Comparison of ENCODE assay signal across 12 cellular contexts in genomic region chr18:7950380-7951143, GRCh38.
DNase-seq lines count a peak whose midpoint lies in the region; ATAC-seq and TF ChIP-seq lines count a peak whose summit lies in the region.
"Had no signal": no experiment of that assay in that cellular context is flagged by ENCODE, and none has a peak within 500 bp of the region (broad histone marks: within the 10 kb centered on the region; RNA-seq: fewer than 3 reads in every experiment).

No MANE protein-coding gene starts in this region.

- H3K27ac ChIP-seq in breast epithelium (no peak overlapping the region), stomach (peak overlapping the region in 3 of 5 donors; percentile 24 to 36 (median 30)), transverse colon (peak overlapping the region in 1 of 4 donors; percentile 33)
- H3K27ac ChIP-seq: skin epidermis had no signal

- POLR2A ChIA-PET in MCF 10A (lab: Yijun Ruan, JAX): interaction anchor here (0.5 to 1.4 kb wide), 4 partner anchors 24 to 161 kb away, joined by 3 to 6 read pairs (median 4); no protein-coding TSS in a partner anchor

- 82 to 89% (median 87%) methylated on average over 6 of the region's 6 CpGs for WGBS in stomach, 5 donors
- WGBS in transverse colon (ENCODE audit: low coverage in 1 of 2), 2 donors: 70 to 100% methylated on average over 4 to 6 of the region's 6 CpGs

- peaks cover 5% of the 10 kb centered on the region for H3K36me3 Mint-ChIP-seq in MCF 10A (ENCODE audit: insufficient read depth, unreplicated experiment)
- H3K36me3 Mint-ChIP-seq: activated naive CD4-positive, alpha-beta T cell treated with anti-CD3 and anti-CD28 coated beads, Interleukin-2, amount 50 U/mL, for 24 hours; CD4-positive, CD25-positive, alpha-beta regulatory T cell had no signal

- no peaks in the 10 kb centered on the region for H3K9me3 Mint-ChIP-seq in MCF 10A (ENCODE audit: unreplicated experiment)
- H3K9me3 Mint-ChIP-seq: activated naive CD4-positive, alpha-beta T cell treated with anti-CD3 and anti-CD28 coated beads, Interleukin-2, amount 50 U/mL, for 24 hours had no signal

- TF ChIP-seq EP300 in stomach (IDR thresholded peaks at IDR 0.05) (no peak), transverse colon (IDR thresholded peaks at IDR 0.05; ENCODE audit: low read depth) (no peak)

- TF ChIP-seq POLR2A in breast epithelium (IDR thresholded peaks at IDR 0.05): no peak
- TF ChIP-seq POLR2A in stomach (IDR thresholded peaks at IDR 0.05): no peak
- no peak for TF ChIP-seq POLR2A in transverse colon (IDR thresholded peaks at IDR 0.05)

- no peaks in the 10 kb centered on the region for H3K27me3 Mint-ChIP-seq in MCF 10A (ENCODE audit: insufficient read depth, unreplicated experiment)
- H3K27me3 Mint-ChIP-seq: activated naive CD4-positive, alpha-beta T cell treated with anti-CD3 and anti-CD28 coated beads, Interleukin-2, amount 50 U/mL, for 24 hours; CD4-positive, CD25-positive, alpha-beta regulatory T cell had no signal

- TF ChIP-seq CTCF in MCF 10A (IDR thresholded peaks at IDR 0.05; ENCODE audit: unreplicated experiment): no peak
- no peak for TF ChIP-seq CTCF in breast epithelium (IDR thresholded peaks at IDR 0.05)
- no peak for TF ChIP-seq CTCF in fibroblast of pulmonary artery (IDR thresholded peaks at IDR 0.05; ENCODE audit: low read length, missing control alignments)
- no peak for TF ChIP-seq CTCF in stomach (IDR thresholded peaks at IDR 0.05)
- TF ChIP-seq CTCF in transverse colon (IDR thresholded peaks at IDR 0.05): no peak

- peak; percentile 92 for DNase-seq in MCF 10A (ENCODE audit: unreplicated experiment)
- DNase-seq in breast epithelium (ENCODE audit: low spot score in 2 of 2): no peak
- peak; percentile 91 for DNase-seq in SW480 (ENCODE audit: low spot score)
- peak; percentile 53 for DNase-seq in fibroblast of pulmonary artery (ENCODE audit: low read depth)
- peak; percentile 45 for DNase-seq in stomach
- DNase-seq in transverse colon: no peak
- DNase-seq: foreskin melanocyte had no signal

- BruUV-seq in MCF 10A (replicated peaks; lab: Mats Ljungman, UMichigan): TSS peak; percentile 90

- in situ Hi-C loops in transverse colon (cut with MboI; ENCODE audit: low pct_ligation_motif_present in 1 of 4, low pct_unique_long_range_greater_than_20kb in 1 of 4, low sequenced_read_pairs in 3 of 4): no loop called here

- H3K27me3 ChIP-seq in breast epithelium (no peaks in the 10 kb centered on the region), stomach (no peaks in the 10 kb centered on the region), transverse colon (no peaks in the 10 kb centered on the region)

- CTCF ChIA-PET in MCF 10A (lab: Yijun Ruan, JAX): interaction anchor here (0.7 to 1.2 kb wide), 4 partner anchors 37 to 375 kb away, joined by 3 to 4 read pairs (median 3); no protein-coding TSS in a partner anchor

- H3K9me3 ChIP-seq in breast epithelium (no peaks in the 10 kb centered on the region), stomach (no peaks in the 10 kb centered on the region), transverse colon (no peaks in the 10 kb centered on the region)

- peak overlapping the region; percentile 14 for H3K4me3 Mint-ChIP-seq in MCF 10A (ENCODE audit: unreplicated experiment)
- H3K4me3 Mint-ChIP-seq: activated naive CD4-positive, alpha-beta T cell treated with anti-CD3 and anti-CD28 coated beads, Interleukin-2, amount 50 U/mL, for 24 hours; CD4-positive, CD25-positive, alpha-beta regulatory T cell had no signal

- no peak for ATAC-seq in GM21825 (IDR thresholded peaks at IDR 0.05; ENCODE audit: unreplicated experiment)
- ATAC-seq in HG03045 (IDR thresholded peaks at IDR 0.05; ENCODE audit: unreplicated experiment): no peak

- H3K36me3 ChIP-seq in breast epithelium: no peaks in the 10 kb centered on the region
- H3K36me3 ChIP-seq in stomach: peaks cover 0 to 14% (median 8%) of the 10 kb centered on the region in 4 donors
- no peaks in the 10 kb centered on the region for H3K36me3 ChIP-seq in transverse colon

- peak overlapping the region; percentile 91 for H3K27ac Mint-ChIP-seq in MCF 10A (ENCODE audit: low read depth, unreplicated experiment)
- H3K27ac Mint-ChIP-seq: activated naive CD4-positive, alpha-beta T cell treated with anti-CD3 and anti-CD28 coated beads, Interleukin-2, amount 50 U/mL, for 24 hours had no signal

- intact Hi-C loops in MCF 10A (cut with micrococcal nuclease): loop anchor here (1.0 kb wide), 1 partner anchor 160 kb away; no protein-coding TSS in a partner anchor
- intact Hi-C loops in breast epithelium (cut with DNase I; ENCODE audit: low total_unique reads): no loop called here
- intact Hi-C loops in stomach (cut with DNase I; ENCODE audit: low total_unique reads): no loop called here
- intact Hi-C loops in transverse colon (cut with DNase I; ENCODE audit: low total_unique reads): no loop called here

- no peaks in the 10 kb centered on the region for H3K4me1 ChIP-seq in breast epithelium
- H3K4me1 ChIP-seq in stomach: peaks cover 8 to 35% (median 22%) of the 10 kb centered on the region in 4 donors
- H3K4me1 ChIP-seq in transverse colon: peaks cover 6 to 13% (median 8%) of the 10 kb centered on the region in 4 donors

- H3K4me3 ChIP-seq in breast epithelium: no peak overlapping the region
- no peak overlapping the region for H3K4me3 ChIP-seq in fibroblast of pulmonary artery (replicated peaks; ENCODE audit: low read depth, low read length)
- H3K4me3 ChIP-seq in stomach: no peak overlapping the region
- H3K4me3 ChIP-seq in transverse colon: no peak overlapping the region
- H3K4me3 ChIP-seq: skin epidermis had no signal

- H3K4me1 Mint-ChIP-seq in MCF 10A (ENCODE audit: insufficient read depth, unreplicated experiment): peaks cover 24% of the 10 kb centered on the region

Comparison
In these comparisons a context has a peak if more than half of its experiments do, and no peak if none do; other contexts are left out.
1. DNase-seq: peak in MCF 10A (single experiment), SW480 (single experiment), fibroblast of pulmonary artery (single experiment) and stomach (single experiment); none in breast epithelium (0 of 2) and transverse colon (single experiment).
2. H3K27ac ChIP-seq: peak in stomach (3 of 5); none in breast epithelium (0 of 2).